2 cellular contexts compared by ENCODE assay signal in the genomic region with DNA sequence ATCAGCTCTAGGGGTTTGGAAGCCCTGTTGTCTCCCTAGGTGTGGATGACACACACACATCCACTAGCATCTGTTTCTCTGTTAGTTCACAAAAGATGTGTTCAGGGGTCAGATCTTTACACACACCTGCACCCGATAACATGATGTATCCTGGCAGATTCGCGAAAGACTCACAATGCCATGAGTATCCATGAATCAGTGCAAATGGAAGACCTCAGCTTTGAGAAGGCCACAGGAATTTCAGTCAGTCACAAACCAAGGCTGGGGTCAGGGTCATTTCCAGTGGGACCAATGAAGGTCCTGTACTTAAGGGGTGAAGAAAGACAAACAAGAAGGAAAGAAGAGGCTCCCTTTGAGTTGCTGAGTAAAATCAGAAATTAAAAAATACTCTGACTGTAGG.
TF ChIP-seq lines count a peak whose summit lies in the region.

No MANE protein-coding gene starts in this region.

TF ChIP-seq in A549, 52 proteins besides CTCF, POLR2A, EP300 and RAD21 (continued from another document):
- no peak for TF ChIP-seq USF2 (IDR thresholded peaks at IDR 0.05)

TF ChIP-seq in WTC11, 78 proteins besides CTCF, POLR2A, EP300 and RAD21 (continued from another document):
- TF ChIP-seq, protein P1, sequence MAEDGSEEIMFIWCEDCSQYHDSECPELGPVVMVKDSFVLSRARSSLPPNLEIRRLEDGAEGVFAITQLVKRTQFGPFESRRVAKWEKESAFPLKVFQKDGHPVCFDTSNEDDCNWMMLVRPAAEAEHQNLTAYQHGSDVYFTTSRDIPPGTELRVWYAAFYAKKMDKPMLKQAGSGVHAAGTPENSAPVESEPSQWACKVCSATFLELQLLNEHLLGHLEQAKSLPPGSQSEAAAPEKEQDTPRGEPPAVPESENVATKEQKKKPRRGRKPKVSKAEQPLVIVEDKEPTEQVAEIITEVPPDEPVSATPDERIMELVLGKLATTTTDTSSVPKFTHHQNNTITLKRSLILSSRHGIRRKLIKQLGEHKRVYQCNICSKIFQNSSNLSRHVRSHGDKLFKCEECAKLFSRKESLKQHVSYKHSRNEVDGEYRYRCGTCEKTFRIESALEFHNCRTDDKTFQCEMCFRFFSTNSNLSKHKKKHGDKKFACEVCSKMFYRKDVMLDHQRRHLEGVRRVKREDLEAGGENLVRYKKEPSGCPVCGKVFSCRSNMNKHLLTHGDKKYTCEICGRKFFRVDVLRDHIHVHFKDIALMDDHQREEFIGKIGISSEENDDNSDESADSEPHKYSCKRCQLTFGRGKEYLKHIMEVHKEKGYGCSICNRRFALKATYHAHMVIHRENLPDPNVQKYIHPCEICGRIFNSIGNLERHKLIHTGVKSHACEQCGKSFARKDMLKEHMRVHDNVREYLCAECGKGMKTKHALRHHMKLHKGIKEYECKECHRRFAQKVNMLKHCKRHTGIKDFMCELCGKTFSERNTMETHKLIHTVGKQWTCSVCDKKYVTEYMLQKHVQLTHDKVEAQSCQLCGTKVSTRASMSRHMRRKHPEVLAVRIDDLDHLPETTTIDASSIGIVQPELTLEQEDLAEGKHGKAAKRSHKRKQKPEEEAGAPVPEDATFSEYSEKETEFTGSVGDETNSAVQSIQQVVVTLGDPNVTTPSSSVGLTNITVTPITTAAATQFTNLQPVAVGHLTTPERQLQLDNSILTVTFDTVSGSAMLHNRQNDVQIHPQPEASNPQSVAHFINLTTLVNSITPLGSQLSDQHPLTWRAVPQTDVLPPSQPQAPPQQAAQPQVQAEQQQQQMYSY (CRISPR knock-in tag; IDR thresholded peaks at IDR 0.05) = no peak
- TF ChIP-seq PRRX2 (CRISPR knock-in tag; IDR thresholded peaks at IDR 0.05) = no peak
- no peak for TF ChIP-seq STAT6 (CRISPR knock-in tag; conservative IDR thresholded peaks at IDR 0.05; ENCODE audit: low read depth)
- TF ChIP-seq, protein P2, sequence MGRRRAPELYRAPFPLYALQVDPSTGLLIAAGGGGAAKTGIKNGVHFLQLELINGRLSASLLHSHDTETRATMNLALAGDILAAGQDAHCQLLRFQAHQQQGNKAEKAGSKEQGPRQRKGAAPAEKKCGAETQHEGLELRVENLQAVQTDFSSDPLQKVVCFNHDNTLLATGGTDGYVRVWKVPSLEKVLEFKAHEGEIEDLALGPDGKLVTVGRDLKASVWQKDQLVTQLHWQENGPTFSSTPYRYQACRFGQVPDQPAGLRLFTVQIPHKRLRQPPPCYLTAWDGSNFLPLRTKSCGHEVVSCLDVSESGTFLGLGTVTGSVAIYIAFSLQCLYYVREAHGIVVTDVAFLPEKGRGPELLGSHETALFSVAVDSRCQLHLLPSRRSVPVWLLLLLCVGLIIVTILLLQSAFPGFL (CRISPR knock-in tag; IDR thresholded peaks at IDR 0.05; ENCODE audit: borderline replicate concordance) = no peak
- TF ChIP-seq JAZF1 (CRISPR knock-in tag; IDR thresholded peaks at IDR 0.05) = no peak
- TF ChIP-seq SOX15 (CRISPR knock-in tag; IDR thresholded peaks at IDR 0.05) = no peak
- no peak for TF ChIP-seq SP1 (CRISPR knock-in tag; conservative IDR thresholded peaks at IDR 0.05)
- TF ChIP-seq CREB1 (CRISPR knock-in tag; IDR thresholded peaks at IDR 0.05) = no peak
- TF ChIP-seq ZNF423 (CRISPR knock-in tag; IDR thresholded peaks at IDR 0.05) = no peak
- no peak for TF ChIP-seq IRF2 (CRISPR knock-in tag; IDR thresholded peaks at IDR 0.05; ENCODE audit: borderline replicate concordance, low read depth)
- TF ChIP-seq ZNF416 (CRISPR knock-in tag; IDR thresholded peaks at IDR 0.05) = no peak
- TF ChIP-seq MLX (CRISPR knock-in tag; IDR thresholded peaks at IDR 0.05) = no peak
- TF ChIP-seq, protein P3, sequence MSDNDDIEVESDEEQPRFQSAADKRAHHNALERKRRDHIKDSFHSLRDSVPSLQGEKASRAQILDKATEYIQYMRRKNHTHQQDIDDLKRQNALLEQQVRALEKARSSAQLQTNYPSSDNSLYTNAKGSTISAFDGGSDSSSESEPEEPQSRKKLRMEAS (CRISPR knock-in tag; IDR thresholded peaks at IDR 0.05) = no peak
- TF ChIP-seq CDX4 (CRISPR knock-in tag; IDR thresholded peaks at IDR 0.05; ENCODE audit: borderline replicate concordance) = no peak
- TF ChIP-seq, protein P4, sequence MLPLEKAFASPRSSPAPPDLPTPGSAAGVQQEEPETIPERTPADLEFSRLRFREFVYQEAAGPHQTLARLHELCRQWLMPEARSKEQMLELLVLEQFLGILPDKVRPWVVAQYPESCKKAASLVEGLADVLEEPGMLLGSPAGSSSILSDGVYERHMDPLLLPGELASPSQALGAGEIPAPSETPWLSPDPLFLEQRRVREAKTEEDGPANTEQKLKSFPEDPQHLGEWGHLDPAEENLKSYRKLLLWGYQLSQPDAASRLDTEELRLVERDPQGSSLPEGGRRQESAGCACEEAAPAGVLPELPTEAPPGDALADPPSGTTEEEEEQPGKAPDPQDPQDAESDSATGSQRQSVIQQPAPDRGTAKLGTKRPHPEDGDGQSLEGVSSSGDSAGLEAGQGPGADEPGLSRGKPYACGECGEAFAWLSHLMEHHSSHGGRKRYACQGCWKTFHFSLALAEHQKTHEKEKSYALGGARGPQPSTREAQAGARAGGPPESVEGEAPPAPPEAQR (CRISPR knock-in tag; IDR thresholded peaks at IDR 0.05) = no peak
- TF ChIP-seq ZMAT4 (CRISPR knock-in tag; IDR thresholded peaks at IDR 0.05) = no peak
